ENCODE assay signal across 1 cellular context in the genomic region with DNA sequence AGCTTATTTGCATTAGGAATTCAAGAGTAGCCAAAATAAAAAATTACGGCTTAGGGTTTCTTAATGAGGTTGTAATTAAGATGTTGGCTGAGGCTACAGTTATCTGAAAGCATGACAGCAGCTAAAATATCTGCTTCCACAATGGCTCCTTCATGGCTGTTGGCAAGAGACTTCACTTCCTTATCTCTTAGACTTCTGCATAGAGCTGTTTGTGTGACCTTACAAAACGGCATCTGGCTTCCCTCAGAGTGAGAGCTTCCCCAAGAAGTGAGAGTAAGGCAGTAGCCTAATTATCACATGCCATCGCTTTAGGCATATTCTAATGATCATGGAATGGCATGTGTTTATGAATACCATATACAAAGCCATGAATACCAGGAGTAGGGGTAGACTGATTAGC.
TF ChIP-seq lines count a peak whose summit lies in the region.

No MANE protein-coding gene starts in this region.

TF ChIP-seq in HepG2, 621 proteins besides CTCF, POLR2A, EP300 and RAD21:
- no peak for TF ChIP-seq SALL1 (CRISPR knock-in tag; IDR thresholded peaks at IDR 0.05)
- TF ChIP-seq ZNF274 (CRISPR knock-in tag; IDR thresholded peaks at IDR 0.05) = no peak
- no peak for TF ChIP-seq ZNF121 (CRISPR knock-in tag; IDR thresholded peaks at IDR 0.05)
- TF ChIP-seq ZNF792 (CRISPR knock-in tag; IDR thresholded peaks at IDR 0.05) = no peak
- TF ChIP-seq TBX2 (CRISPR knock-in tag; IDR thresholded peaks at IDR 0.05; ENCODE audit: borderline replicate concordance) = no peak
- no peak for TF ChIP-seq FOXJ3 (CRISPR knock-in tag; IDR thresholded peaks at IDR 0.05; ENCODE audit: borderline replicate concordance)
- no peak for TF ChIP-seq HDAC6 (IDR thresholded peaks at IDR 0.05; ENCODE audit: low read depth, low read length)
- no peak for TF ChIP-seq ARNT2 (CRISPR knock-in tag; IDR thresholded peaks at IDR 0.05; ENCODE audit: low read depth)
- TF ChIP-seq ATF7 (IDR thresholded peaks at IDR 0.05) = no peak
- no peak for TF ChIP-seq ATF7 (CRISPR knock-in tag; IDR thresholded peaks at IDR 0.05)
- TF ChIP-seq NFKBIZ (CRISPR knock-in tag; IDR thresholded peaks at IDR 0.05) = no peak
- no peak for TF ChIP-seq ZZZ3 (CRISPR knock-in tag; IDR thresholded peaks at IDR 0.05; ENCODE audit: borderline replicate concordance)
- no peak for TF ChIP-seq SP140L (CRISPR knock-in tag; IDR thresholded peaks at IDR 0.05; ENCODE audit: borderline replicate concordance)
- TF ChIP-seq, protein P1, sequence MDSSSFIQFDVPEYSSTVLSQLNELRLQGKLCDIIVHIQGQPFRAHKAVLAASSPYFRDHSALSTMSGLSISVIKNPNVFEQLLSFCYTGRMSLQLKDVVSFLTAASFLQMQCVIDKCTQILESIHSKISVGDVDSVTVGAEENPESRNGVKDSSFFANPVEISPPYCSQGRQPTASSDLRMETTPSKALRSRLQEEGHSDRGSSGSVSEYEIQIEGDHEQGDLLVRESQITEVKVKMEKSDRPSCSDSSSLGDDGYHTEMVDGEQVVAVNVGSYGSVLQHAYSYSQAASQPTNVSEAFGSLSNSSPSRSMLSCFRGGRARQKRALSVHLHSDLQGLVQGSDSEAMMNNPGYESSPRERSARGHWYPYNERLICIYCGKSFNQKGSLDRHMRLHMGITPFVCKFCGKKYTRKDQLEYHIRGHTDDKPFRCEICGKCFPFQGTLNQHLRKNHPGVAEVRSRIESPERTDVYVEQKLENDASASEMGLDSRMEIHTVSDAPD (CRISPR knock-in tag; IDR thresholded peaks at IDR 0.05) = no peak
- no peak for TF ChIP-seq ZNF674 (CRISPR knock-in tag; IDR thresholded peaks at IDR 0.05; ENCODE audit: low read depth)
- no peak for TF ChIP-seq TAF1 (CRISPR knock-in tag; IDR thresholded peaks at IDR 0.05)
- TF ChIP-seq ZNF234 (CRISPR knock-in tag; conservative IDR thresholded peaks at IDR 0.05) = no peak
- no peak for TF ChIP-seq ZNF34 (CRISPR knock-in tag; IDR thresholded peaks at IDR 0.05; ENCODE audit: borderline replicate concordance)
- TF ChIP-seq FOXM1 (CRISPR knock-in tag; IDR thresholded peaks at IDR 0.05) = no peak
- TF ChIP-seq SMAD3 (CRISPR knock-in tag; IDR thresholded peaks at IDR 0.05) = no peak
- TF ChIP-seq, protein P2, sequence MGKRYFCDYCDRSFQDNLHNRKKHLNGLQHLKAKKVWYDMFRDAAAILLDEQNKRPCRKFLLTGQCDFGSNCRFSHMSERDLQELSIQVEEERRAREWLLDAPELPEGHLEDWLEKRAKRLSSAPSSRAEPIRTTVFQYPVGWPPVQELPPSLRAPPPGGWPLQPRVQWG (CRISPR knock-in tag; IDR thresholded peaks at IDR 0.05; ENCODE audit: borderline replicate concordance, low read depth) = no peak
TF ChIP-seq in HepG2: peak in this region for 0.
